In genomic region chr21:43659136-43660000, GRCh38 we compare ENCODE assay signal across 1 cellular context.
A peak's percentile ranks its signal among the peaks of the same experiment; 100 is the strongest.
TF ChIP-seq lines count a peak whose summit lies in the region.

HSF2BP (minus strand) TSS chr21:43659488; CDS start chr21:43658096, 1,392 bp downstream.
RRP1B (plus strand) TSS chr21:43659560; CDS start chr21:43659665, 105 bp downstream.

TF ChIP-seq in HepG2, 621 proteins besides CTCF, POLR2A, EP300 and RAD21 (continued from another document and continues in another):
- TF ChIP-seq, protein P1, sequence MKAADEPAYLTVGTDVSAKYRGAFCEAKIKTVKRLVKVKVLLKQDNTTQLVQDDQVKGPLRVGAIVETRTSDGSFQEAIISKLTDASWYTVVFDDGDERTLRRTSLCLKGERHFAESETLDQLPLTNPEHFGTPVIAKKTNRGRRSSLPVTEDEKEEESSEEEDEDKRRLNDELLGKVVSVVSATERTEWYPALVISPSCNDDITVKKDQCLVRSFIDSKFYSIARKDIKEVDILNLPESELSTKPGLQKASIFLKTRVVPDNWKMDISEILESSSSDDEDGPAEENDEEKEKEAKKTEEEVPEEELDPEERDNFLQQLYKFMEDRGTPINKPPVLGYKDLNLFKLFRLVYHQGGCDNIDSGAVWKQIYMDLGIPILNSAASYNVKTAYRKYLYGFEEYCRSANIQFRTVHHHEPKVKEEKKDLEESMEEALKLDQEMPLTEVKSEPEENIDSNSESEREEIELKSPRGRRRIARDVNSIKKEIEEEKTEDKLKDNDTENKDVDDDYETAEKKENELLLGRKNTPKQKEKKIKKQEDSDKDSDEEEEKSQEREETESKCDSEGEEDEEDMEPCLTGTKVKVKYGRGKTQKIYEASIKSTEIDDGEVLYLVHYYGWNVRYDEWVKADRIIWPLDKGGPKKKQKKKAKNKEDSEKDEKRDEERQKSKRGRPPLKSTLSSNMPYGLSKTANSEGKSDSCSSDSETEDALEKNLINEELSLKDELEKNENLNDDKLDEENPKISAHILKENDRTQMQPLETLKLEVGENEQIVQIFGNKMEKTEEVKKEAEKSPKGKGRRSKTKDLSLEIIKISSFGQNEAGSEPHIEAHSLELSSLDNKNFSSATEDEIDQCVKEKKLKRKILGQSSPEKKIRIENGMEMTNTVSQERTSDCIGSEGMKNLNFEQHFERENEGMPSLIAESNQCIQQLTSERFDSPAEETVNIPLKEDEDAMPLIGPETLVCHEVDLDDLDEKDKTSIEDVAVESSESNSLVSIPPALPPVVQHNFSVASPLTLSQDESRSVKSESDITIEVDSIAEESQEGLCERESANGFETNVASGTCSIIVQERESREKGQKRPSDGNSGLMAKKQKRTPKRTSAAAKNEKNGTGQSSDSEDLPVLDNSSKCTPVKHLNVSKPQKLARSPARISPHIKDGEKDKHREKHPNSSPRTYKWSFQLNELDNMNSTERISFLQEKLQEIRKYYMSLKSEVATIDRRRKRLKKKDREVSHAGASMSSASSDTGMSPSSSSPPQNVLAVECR (CRISPR knock-in tag; IDR thresholded peaks at IDR 0.05; ENCODE audit: borderline replicate concordance) = peak; percentile 89
- TF ChIP-seq, protein P2, sequence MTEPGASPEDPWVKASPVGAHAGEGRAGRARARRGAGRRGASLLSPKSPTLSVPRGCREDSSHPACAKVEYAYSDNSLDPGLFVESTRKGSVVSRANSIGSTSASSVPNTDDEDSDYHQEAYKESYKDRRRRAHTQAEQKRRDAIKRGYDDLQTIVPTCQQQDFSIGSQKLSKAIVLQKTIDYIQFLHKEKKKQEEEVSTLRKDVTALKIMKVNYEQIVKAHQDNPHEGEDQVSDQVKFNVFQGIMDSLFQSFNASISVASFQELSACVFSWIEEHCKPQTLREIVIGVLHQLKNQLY (CRISPR knock-in tag; IDR thresholded peaks at IDR 0.05) = peak; percentile 90
- TF ChIP-seq DNMT1 (CRISPR knock-in tag; IDR thresholded peaks at IDR 0.05) = peak; percentile 81; the same call in 1 of the 2 replicates
- TF ChIP-seq ZNF576 (CRISPR knock-in tag; IDR thresholded peaks at IDR 0.05) = no peak
- TF ChIP-seq ZNF75D (CRISPR knock-in tag; IDR thresholded peaks at IDR 0.05; ENCODE audit: borderline replicate concordance) = no peak
- no peak for TF ChIP-seq THYN1 (CRISPR knock-in tag; IDR thresholded peaks at IDR 0.05; ENCODE audit: borderline replicate concordance, low read depth)
- peak; percentile 96 for TF ChIP-seq ZNF318 (CRISPR knock-in tag; IDR thresholded peaks at IDR 0.05)
- TF ChIP-seq TGIF2 (CRISPR knock-in tag; IDR thresholded peaks at IDR 0.05) = peak; percentile 84
- TF ChIP-seq SNAI1 (CRISPR knock-in tag; IDR thresholded peaks at IDR 0.05; ENCODE audit: borderline replicate concordance) = peak; percentile 73; the same call in 1 of the 2 replicates
- no peak for TF ChIP-seq SP1 (IDR thresholded peaks at IDR 0.05)
- peak; percentile 71 for TF ChIP-seq SP1 (CRISPR knock-in tag; IDR thresholded peaks at IDR 0.05)
- peak; percentile 81 for TF ChIP-seq TBX2 (CRISPR knock-in tag; IDR thresholded peaks at IDR 0.05; ENCODE audit: borderline replicate concordance)
- TF ChIP-seq, protein P3, sequence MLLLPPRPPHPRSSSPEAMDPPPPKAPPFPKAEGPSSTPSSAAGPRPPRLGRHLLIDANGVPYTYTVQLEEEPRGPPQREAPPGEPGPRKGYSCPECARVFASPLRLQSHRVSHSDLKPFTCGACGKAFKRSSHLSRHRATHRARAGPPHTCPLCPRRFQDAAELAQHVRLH (CRISPR knock-in tag; IDR thresholded peaks at IDR 0.05; ENCODE audit: borderline replicate concordance, low read depth) = peak; percentile 77; the same call in 1 of the 2 replicates
- TF ChIP-seq ATF1 (CRISPR knock-in tag; IDR thresholded peaks at IDR 0.05) = no peak
- TF ChIP-seq KMT2B (CRISPR knock-in tag; IDR thresholded peaks at IDR 0.05) = peak; percentile 82
- TF ChIP-seq ZBTB7A (CRISPR knock-in tag; IDR thresholded peaks at IDR 0.05) = peak; percentile 77; the same call in 1 of the 2 replicates
- 0 out of 2 replicates have a peak, but pooled peaks have one; percentile 21 for TF ChIP-seq CEBPG (CRISPR knock-in tag; IDR thresholded peaks at IDR 0.05)
- TF ChIP-seq SPEN (CRISPR knock-in tag; IDR thresholded peaks at IDR 0.05; ENCODE audit: low read depth) = peak; percentile 99
- peak; percentile 80; the same call in 1 of the 2 replicates for TF ChIP-seq ARHGAP35 (CRISPR knock-in tag; IDR thresholded peaks at IDR 0.05; ENCODE audit: borderline replicate concordance)
- peak; percentile 95 for TF ChIP-seq ZFP36L1 (CRISPR knock-in tag; IDR thresholded peaks at IDR 0.05)
- no peak for TF ChIP-seq MZF1 (CRISPR knock-in tag; IDR thresholded peaks at IDR 0.05; ENCODE audit: borderline replicate concordance)
- peak; percentile 55; the same call in 1 of the 2 replicates for TF ChIP-seq SRF (IDR thresholded peaks at IDR 0.05; ENCODE audit: low read depth, low read length)
- peak; percentile 98 for TF ChIP-seq SATB2 (CRISPR knock-in tag; IDR thresholded peaks at IDR 0.05)
- TF ChIP-seq HMG20A (CRISPR knock-in tag; IDR thresholded peaks at IDR 0.05; ENCODE audit: borderline replicate concordance) = no peak
- TF ChIP-seq ZFP82 (CRISPR knock-in tag; IDR thresholded peaks at IDR 0.05; ENCODE audit: borderline replicate concordance) = peak; percentile 94; the same call in 1 of the 2 replicates
- peak; percentile 68; the same call in 1 of the 2 replicates for TF ChIP-seq YEATS2 (CRISPR knock-in tag; IDR thresholded peaks at IDR 0.05; ENCODE audit: borderline replicate concordance)
- peak; percentile 67; the same call in 1 of the 2 replicates for TF ChIP-seq POGZ (CRISPR knock-in tag; IDR thresholded peaks at IDR 0.05)
- peak; percentile 99 for TF ChIP-seq ZNF766 (CRISPR knock-in tag; IDR thresholded peaks at IDR 0.05; ENCODE audit: borderline replicate concordance)
- TF ChIP-seq TBP (CRISPR knock-in tag; IDR thresholded peaks at IDR 0.05) = peak; percentile 24; the same call in 1 of the 2 replicates
- TF ChIP-seq, protein P4, sequence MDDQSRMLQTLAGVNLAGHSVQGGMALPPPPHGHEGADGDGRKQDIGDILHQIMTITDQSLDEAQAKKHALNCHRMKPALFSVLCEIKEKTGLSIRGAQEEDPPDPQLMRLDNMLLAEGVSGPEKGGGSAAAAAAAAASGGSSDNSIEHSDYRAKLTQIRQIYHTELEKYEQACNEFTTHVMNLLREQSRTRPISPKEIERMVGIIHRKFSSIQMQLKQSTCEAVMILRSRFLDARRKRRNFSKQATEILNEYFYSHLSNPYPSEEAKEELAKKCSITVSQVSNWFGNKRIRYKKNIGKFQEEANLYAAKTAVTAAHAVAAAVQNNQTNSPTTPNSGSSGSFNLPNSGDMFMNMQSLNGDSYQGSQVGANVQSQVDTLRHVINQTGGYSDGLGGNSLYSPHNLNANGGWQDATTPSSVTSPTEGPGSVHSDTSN (CRISPR knock-in tag; IDR thresholded peaks at IDR 0.05; ENCODE audit: borderline replicate concordance) = peak; percentile 94; the same call in 1 of the 2 replicates
- peak; percentile 24 for TF ChIP-seq AGO2 (optimal IDR thresholded peaks at IDR 0.05; ENCODE audit: low read depth, low read length)
- TF ChIP-seq KLF12 (CRISPR knock-in tag; IDR thresholded peaks at IDR 0.05; ENCODE audit: borderline replicate concordance) = peak; percentile 95
- no peak for TF ChIP-seq ZNF720 (CRISPR knock-in tag; IDR thresholded peaks at IDR 0.05)
- TF ChIP-seq FOXA3 (CRISPR knock-in tag; IDR thresholded peaks at IDR 0.05) = peak; percentile 52; the same call in 1 of the 2 replicates
- no peak; the same call in 1 of the 2 replicates for TF ChIP-seq ZFP41 (CRISPR knock-in tag; IDR thresholded peaks at IDR 0.05; ENCODE audit: borderline replicate concordance)
- peak; percentile 72; the same call in 1 of the 2 replicates for TF ChIP-seq ZC3H13 (CRISPR knock-in tag; IDR thresholded peaks at IDR 0.05)
- peak; percentile 90; the same call in 1 of the 2 replicates for TF ChIP-seq FOXC1 (CRISPR knock-in tag; IDR thresholded peaks at IDR 0.05; ENCODE audit: borderline replicate concordance)
- TF ChIP-seq FOXK1 (CRISPR knock-in tag; IDR thresholded peaks at IDR 0.05; ENCODE audit: borderline replicate concordance, low read depth) = no peak
- TF ChIP-seq IRF2 (CRISPR knock-in tag; IDR thresholded peaks at IDR 0.05) = peak; percentile 73; the same call in 1 of the 2 replicates
- peak; percentile 64; the same call in 1 of the 2 replicates for TF ChIP-seq CBFB (CRISPR knock-in tag; IDR thresholded peaks at IDR 0.05)
- peak; percentile 12; the same call in 1 of the 2 replicates for TF ChIP-seq ZMYM3 (CRISPR knock-in tag; IDR thresholded peaks at IDR 0.05)
- peak; percentile 96 for TF ChIP-seq SALL1 (CRISPR knock-in tag; IDR thresholded peaks at IDR 0.05)
- TF ChIP-seq MXD4 (CRISPR knock-in tag; IDR thresholded peaks at IDR 0.05) = peak; percentile 95
- no peak for TF ChIP-seq ZNF775 (CRISPR knock-in tag; IDR thresholded peaks at IDR 0.05; ENCODE audit: borderline replicate concordance)
- TF ChIP-seq ETV5 (CRISPR knock-in tag; IDR thresholded peaks at IDR 0.05; ENCODE audit: borderline replicate concordance) = no peak; the same call in 1 of the 2 replicates
- TF ChIP-seq RFXAP (CRISPR knock-in tag; IDR thresholded peaks at IDR 0.05; ENCODE audit: borderline replicate concordance) = peak; percentile 97
- no peak for TF ChIP-seq AGO1 (IDR thresholded peaks at IDR 0.05; ENCODE audit: low read depth, low read length, poor library complexity, severe bottlenecking)
- TF ChIP-seq, protein P5, sequence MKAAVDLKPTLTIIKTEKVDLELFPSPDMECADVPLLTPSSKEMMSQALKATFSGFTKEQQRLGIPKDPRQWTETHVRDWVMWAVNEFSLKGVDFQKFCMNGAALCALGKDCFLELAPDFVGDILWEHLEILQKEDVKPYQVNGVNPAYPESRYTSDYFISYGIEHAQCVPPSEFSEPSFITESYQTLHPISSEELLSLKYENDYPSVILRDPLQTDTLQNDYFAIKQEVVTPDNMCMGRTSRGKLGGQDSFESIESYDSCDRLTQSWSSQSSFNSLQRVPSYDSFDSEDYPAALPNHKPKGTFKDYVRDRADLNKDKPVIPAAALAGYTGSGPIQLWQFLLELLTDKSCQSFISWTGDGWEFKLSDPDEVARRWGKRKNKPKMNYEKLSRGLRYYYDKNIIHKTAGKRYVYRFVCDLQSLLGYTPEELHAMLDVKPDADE (CRISPR knock-in tag; IDR thresholded peaks at IDR 0.05) = peak; percentile 97
- TF ChIP-seq ZNF205 (CRISPR knock-in tag; IDR thresholded peaks at IDR 0.05) = peak; percentile 73; the same call in 1 of the 2 replicates
- TF ChIP-seq CREB1 (IDR thresholded peaks at IDR 0.05) = peak; percentile 89
- no peak; the same call in 1 of the 2 replicates for TF ChIP-seq CREB1 (CRISPR knock-in tag; IDR thresholded peaks at IDR 0.05)
- TF ChIP-seq U2AF1 (optimal IDR thresholded peaks at IDR 0.05; ENCODE audit: low read depth, low read length) = no peak
- TF ChIP-seq ZNF556 (CRISPR knock-in tag; IDR thresholded peaks at IDR 0.05; ENCODE audit: borderline replicate concordance) = peak; percentile 83
- peak; percentile 98 for TF ChIP-seq CCDC6 (CRISPR knock-in tag; IDR thresholded peaks at IDR 0.05)
- TF ChIP-seq ARID2 (CRISPR knock-in tag; IDR thresholded peaks at IDR 0.05; ENCODE audit: borderline replicate concordance) = no peak
